ENCODE assay signal across 20 cellular contexts in genomic region chr7:113285411-113285810, GRCh38.
"Had no signal": no experiment of that assay in that cellular context is flagged by ENCODE, and none has a peak within 500 bp of the region (broad histone marks: within the 10 kb centered on the region; RNA-seq: fewer than 3 reads in every experiment).

No MANE protein-coding gene starts in this region.

- DNase-seq: activated B cell treated with CpG ODN at 0.5 μM for 24 hours; activated CD4-positive, alpha-beta memory T cell treated with anti-CD3 and anti-CD28 coated beads, Interleukin-2, amount 10 ng/mL, durations not matched to agents 7 days and 5 days; activated CD4-positive, alpha-beta T cell treated with anti-CD3 and anti-CD28 coated beads for 48 hours; activated CD8-positive, alpha-beta memory T cell treated with anti-CD3 and anti-CD28 coated beads, Interleukin-2, amount 10 ng/mL, durations not matched to agents 7 days and 5 days; activated naive CD4-positive, alpha-beta T cell; activated naive CD8-positive, alpha-beta T cell treated with anti-CD3 and anti-CD28 coated beads for 36 hours; brain microvascular endothelial cell; cortex of kidney; gastrocnemius medialis; heart right ventricle; immature natural killer cell; mesendoderm; naive thymus-derived CD8-positive, alpha-beta T cell; stimulated activated CD4-positive, alpha-beta T cell treated with anti-CD3 and anti-CD28 coated beads, Interleukin-4, amount 100 ng/mL, for 24 hours; testis; upper lobe of left lung had no signal

- H3K9me3 Mint-ChIP-seq: activated B cell treated with CpG ODN at 0.5 μM for 24 hours; activated CD4-positive, alpha-beta memory T cell treated with anti-CD3 and anti-CD28 coated beads, Interleukin-2, amount 10 ng/mL, durations not matched to agents 7 days and 5 days; activated naive CD8-positive, alpha-beta T cell treated with anti-CD3 and anti-CD28 coated beads for 36 hours; naive thymus-derived CD8-positive, alpha-beta T cell; T-helper 2 cell treated with Interferon-gamma antibody and Interleukin-4, amounts not matched to agents 5 μg/mL and 100 μg/mL, for 36 hours had no signal

- ATAC-seq: activated CD8-positive, alpha-beta memory T cell treated with anti-CD3 and anti-CD28 coated beads, Interleukin-2, amount 10 ng/mL, durations not matched to agents 7 days and 5 days; gastrocnemius medialis; heart right ventricle; naive thymus-derived CD8-positive, alpha-beta T cell; sciatic nerve; stimulated activated effector memory CD8-positive, alpha-beta T cell treated with anti-CD3 and anti-CD28 coated beads, Interleukin-12 subunit alpha, Interleukin-12 subunit beta, amount 100 ng/mL, for 72 hours had no signal

- H3K4me3 ChIP-seq: gastrocnemius medialis, heart right ventricle, testis, upper lobe of left lung had no signal

- H3K27me3 Mint-ChIP-seq: activated B cell treated with CpG ODN at 0.5 μM for 24 hours; activated naive CD8-positive, alpha-beta T cell treated with anti-CD3 and anti-CD28 coated beads for 36 hours had no signal

- H3K4me3 Mint-ChIP-seq: activated B cell treated with CpG ODN at 0.5 μM for 24 hours; activated CD4-positive, alpha-beta memory T cell treated with anti-CD3 and anti-CD28 coated beads, Interleukin-2, amount 10 ng/mL, durations not matched to agents 7 days and 5 days; activated CD8-positive, alpha-beta memory T cell treated with anti-CD3 and anti-CD28 coated beads, Interleukin-2, amount 10 ng/mL, durations not matched to agents 7 days and 5 days; activated naive CD8-positive, alpha-beta T cell treated with anti-CD3 and anti-CD28 coated beads for 36 hours; immature natural killer cell; naive thymus-derived CD8-positive, alpha-beta T cell; stimulated activated effector memory CD8-positive, alpha-beta T cell treated with anti-CD3 and anti-CD28 coated beads, Interleukin-12 subunit alpha, Interleukin-12 subunit beta, amount 100 ng/mL, for 72 hours; T-helper 2 cell treated with Interferon-gamma antibody and Interleukin-4, amounts not matched to agents 5 μg/mL and 100 μg/mL, for 36 hours had no signal

- H3K27me3 ChIP-seq: brain microvascular endothelial cell, gastrocnemius medialis, heart right ventricle, testis, upper lobe of left lung had no signal

- H3K9me3 ChIP-seq: gastrocnemius medialis, heart right ventricle, testis, upper lobe of left lung had no signal

- H3K36me3 Mint-ChIP-seq: activated CD8-positive, alpha-beta memory T cell treated with anti-CD3 and anti-CD28 coated beads, Interleukin-2, amount 10 ng/mL, durations not matched to agents 7 days and 5 days; activated naive CD8-positive, alpha-beta T cell treated with anti-CD3 and anti-CD28 coated beads for 36 hours; immature natural killer cell; naive thymus-derived CD8-positive, alpha-beta T cell; stimulated activated effector memory CD8-positive, alpha-beta T cell treated with anti-CD3 and anti-CD28 coated beads, Interleukin-12 subunit alpha, Interleukin-12 subunit beta, amount 100 ng/mL, for 72 hours had no signal

- H3K27ac ChIP-seq: brain microvascular endothelial cell, gastrocnemius medialis, heart right ventricle, parathyroid adenoma, testis, upper lobe of left lung had no signal

- H3K27ac Mint-ChIP-seq: activated B cell treated with CpG ODN at 0.5 μM for 24 hours; activated CD4-positive, alpha-beta memory T cell treated with anti-CD3 and anti-CD28 coated beads, Interleukin-2, amount 10 ng/mL, durations not matched to agents 7 days and 5 days; activated CD8-positive, alpha-beta memory T cell treated with anti-CD3 and anti-CD28 coated beads, Interleukin-2, amount 10 ng/mL, durations not matched to agents 7 days and 5 days; activated naive CD8-positive, alpha-beta T cell treated with anti-CD3 and anti-CD28 coated beads for 36 hours; immature natural killer cell; naive thymus-derived CD8-positive, alpha-beta T cell; stimulated activated effector memory CD8-positive, alpha-beta T cell treated with anti-CD3 and anti-CD28 coated beads, Interleukin-12 subunit alpha, Interleukin-12 subunit beta, amount 100 ng/mL, for 72 hours; T-helper 2 cell treated with Interferon-gamma antibody and Interleukin-4, amounts not matched to agents 5 μg/mL and 100 μg/mL, for 36 hours had no signal

- H3K4me1 Mint-ChIP-seq: activated B cell treated with CpG ODN at 0.5 μM for 24 hours; activated CD4-positive, alpha-beta memory T cell treated with anti-CD3 and anti-CD28 coated beads, Interleukin-2, amount 10 ng/mL, durations not matched to agents 7 days and 5 days; activated naive CD8-positive, alpha-beta T cell treated with anti-CD3 and anti-CD28 coated beads for 36 hours; immature natural killer cell; naive thymus-derived CD8-positive, alpha-beta T cell; stimulated activated effector memory CD8-positive, alpha-beta T cell treated with anti-CD3 and anti-CD28 coated beads, Interleukin-12 subunit alpha, Interleukin-12 subunit beta, amount 100 ng/mL, for 72 hours had no signal

- H3K4me1 ChIP-seq: gastrocnemius medialis, heart right ventricle, parathyroid adenoma, testis, upper lobe of left lung had no signal

- H3K36me3 ChIP-seq: brain microvascular endothelial cell, gastrocnemius medialis, heart right ventricle, upper lobe of left lung had no signal
